ENCODE assay signal across 14 cellular contexts in genomic region chr17:44795421-44795820, GRCh38. TPM values are rescaled to one million over a fixed set of nuclear protein-coding genes. Genes with fewer than 3 reads are reported as not detected.
A peak's percentile ranks its signal among the peaks of the same experiment; 100 is the strongest.
DNase-seq lines count a peak whose midpoint lies in the region; ATAC-seq and TF ChIP-seq lines count a peak whose summit lies in the region.
"Had no signal": no experiment of that assay in that cellular context is flagged by ENCODE, and none has a peak within 500 bp of the region (broad histone marks: within the 10 kb centered on the region; RNA-seq: fewer than 3 reads in every experiment).

No MANE protein-coding gene starts in this region.

- H4K20me1 ChIP-seq in BLaER1 treated with 17β-estradiol and CSF1 and Interleukin-3, amounts not matched to agents 10 nM and 100 nM: no peaks in the 10 kb centered on the region

- TF ChIP-seq CTCF in glutamatergic neuron (IDR thresholded peaks at IDR 0.05; ENCODE audit: partially characterized antibody, unreplicated experiment) (no peak), psoas muscle (IDR thresholded peaks at IDR 0.05) (no peak)

- H3K9ac ChIP-seq in BLaER1 treated with 17β-estradiol and CSF1 and Interleukin-3, amounts not matched to agents 10 nM and 100 nM: peak overlapping the region in 9 of 11 experiments; percentile 60 to 76 (median 70); a peak in 11 of 22 replicates
- no peak overlapping the region for H3K9ac ChIP-seq in SK-N-MC (ENCODE audit: insufficient read length)
- H3K9ac ChIP-seq: KMS-11 had no signal

- H3K27ac Mint-ChIP-seq in glutamatergic neuron (ENCODE audit: unreplicated experiment): peak overlapping the region; percentile 92
- H3K27ac Mint-ChIP-seq: activated CD4-positive, alpha-beta T cell treated with anti-CD3 and anti-CD28 coated beads for 36 hours; activated T-cell treated with anti-CD3 and anti-CD28 coated beads, Interleukin-2, amount 50 U/mL, for 72 hours had no signal

- H3K27me3 Mint-ChIP-seq in glutamatergic neuron (ENCODE audit: unreplicated experiment): peaks cover 9% of the 10 kb centered on the region
- H3K27me3 Mint-ChIP-seq: activated CD4-positive, alpha-beta T cell treated with anti-CD3 and anti-CD28 coated beads for 36 hours had no signal

- H3K4me1 Mint-ChIP-seq in glutamatergic neuron (ENCODE audit: low read depth, unreplicated experiment): peaks cover 33% of the 10 kb centered on the region

- H3K4me3 Mint-ChIP-seq in glutamatergic neuron (ENCODE audit: unreplicated experiment): peak overlapping the region; percentile 12
- H3K4me3 Mint-ChIP-seq: activated CD4-positive, alpha-beta T cell treated with anti-CD3 and anti-CD28 coated beads for 36 hours; activated T-cell treated with anti-CD3 and anti-CD28 coated beads, Interleukin-2, amount 50 U/mL, for 72 hours had no signal

- 77 to 89% (median 78%) methylated on average over 9 of the region's 9 CpGs for WGBS in psoas muscle, 3 donors

- no peak overlapping the region; a peak in 1 of 20 replicates for H3K4me3 ChIP-seq in BLaER1 treated with 17β-estradiol and CSF1 and Interleukin-3, amounts not matched to agents 10 nM and 100 nM
- H3K4me3 ChIP-seq in SK-N-MC (no peak overlapping the region), psoas muscle (no peak overlapping the region)

- no peaks in the 10 kb centered on the region for H3K36me3 Mint-ChIP-seq in glutamatergic neuron (ENCODE audit: unreplicated experiment)

- H3K27me3 ChIP-seq in BLaER1 treated with 17β-estradiol and CSF1 and Interleukin-3, amounts not matched to agents 10 nM and 100 nM: no peaks in the 10 kb centered on the region
- no peaks in the 10 kb centered on the region for H3K27me3 ChIP-seq in psoas muscle (ENCODE audit: insufficient read depth in 3 of 3, low read length in 2 of 3)

- H3K27ac ChIP-seq in BLaER1 treated with 17β-estradiol and CSF1 and Interleukin-3, amounts not matched to agents 10 nM and 100 nM: peak overlapping the region; percentile 35 to 88 (median 78); a peak in 21 of 22 replicates
- H3K27ac ChIP-seq in SK-N-MC (peak overlapping the region; percentile 72; the same call in 1 of the 2 replicates), psoas muscle (peak overlapping the region; percentile 65)
- H3K27ac ChIP-seq: KMS-11 had no signal

- DNase-seq in SK-N-MC (ENCODE audit: low read depth, low spot score): no peak
- no peak for DNase-seq in glutamatergic neuron
- no peak for DNase-seq in psoas muscle
- no peak for DNase-seq in A172 (ENCODE audit: low spot score)
- DNase-seq in activated CD4-positive, CD25-positive, alpha-beta regulatory T cell treated with anti-CD3 and anti-CD28 coated beads, Interleukin-2, amount 50 U/mL, for 72 hours: no peak
- DNase-seq: activated CD4-positive, alpha-beta T cell treated with anti-CD3 and anti-CD28 coated beads for 36 hours; activated T-cell treated with anti-CD3 and anti-CD28 coated beads, Interleukin-2, amount 50 U/mL, for 72 hours; NCI-H1694 treated with DMSO at 0.1 percent for 48 hours had no signal

- intact Hi-C loops in psoas muscle (cut with DNase I): loop anchor here in 1 of 2 donors (5.0 kb wide), 1 partner anchor 37 kb away; the partner anchor contains the start of gene GJC1

- H3K9me3 Mint-ChIP-seq in glutamatergic neuron (ENCODE audit: unreplicated experiment): peaks cover 4% of the 10 kb centered on the region
- H3K9me3 Mint-ChIP-seq: activated T-cell treated with anti-CD3 and anti-CD28 coated beads, Interleukin-2, amount 50 U/mL, for 72 hours had no signal

- H3K36me3 ChIP-seq in BLaER1 treated with 17β-estradiol and CSF1 and Interleukin-3, amounts not matched to agents 10 nM and 100 nM: peaks cover 0 to 27% (median 13%) of the 10 kb centered on the region in 11 experiments; a peak in 10 of 22 replicates
- peaks cover 27% of the 10 kb centered on the region for H3K36me3 ChIP-seq in SK-N-MC (ENCODE audit: insufficient read depth, low read length)
- no peaks in the 10 kb centered on the region for H3K36me3 ChIP-seq in psoas muscle (ENCODE audit: insufficient read depth in 1 of 2, low read depth in 1 of 2)

- H3K4me2 ChIP-seq in BLaER1 treated with 17β-estradiol and CSF1 and Interleukin-3, amounts not matched to agents 10 nM and 100 nM: peak overlapping the region; percentile 73 to 87 (median 82)
- H3K4me2 ChIP-seq: KMS-11 had no signal

- H3K9me3 ChIP-seq in BLaER1 treated with 17β-estradiol and CSF1 and Interleukin-3, amounts not matched to agents 10 nM and 100 nM (replicated peaks in 1 of 11): no peaks in the 10 kb centered on the region
- H3K9me3 ChIP-seq in SK-N-MC (ENCODE audit: low read depth, low read length): no peaks in the 10 kb centered on the region
- H3K9me3 ChIP-seq in psoas muscle: no peaks in the 10 kb centered on the region

- H3K4me1 ChIP-seq in BLaER1 treated with 17β-estradiol and CSF1 and Interleukin-3, amounts not matched to agents 10 nM and 100 nM: peaks cover 29 to 51% (median 45%) of the 10 kb centered on the region in 10 experiments
- peaks cover 10% of the 10 kb centered on the region for H3K4me1 ChIP-seq in psoas muscle

- ATAC-seq in psoas muscle (no peak), HG03039 (IDR thresholded peaks at IDR 0.05; ENCODE audit: unreplicated experiment) (no peak), GM19035 (IDR thresholded peaks at IDR 0.05; ENCODE audit: unreplicated experiment) (no peak)

RNA-seq across cellular contexts. Expression of gene GJC1, which starts 34.7 kb away (rescaled TPM):
- 60.9 TPM for total RNA-seq in glutamatergic neuron (ENCODE audit: unreplicated experiment)
- 1 to 10 TPM; 4.7 to 7.9 (median 5.7) TPM for total RNA-seq in psoas muscle
- 1 to 10 TPM; 2.2 to 2.7 (median 2.5) TPM for polyA plus RNA-seq in psoas muscle
- total RNA-seq in A172 (2014; rRNA removed; shearing (Covaris generic)): 89.1 and 114 TPM in 2 replicates

RNA-seq across cellular contexts. Expression of gene ADAM11, which starts 36.6 kb away (rescaled TPM):
- total RNA-seq in glutamatergic neuron (ENCODE audit: unreplicated experiment): 396 TPM
- total RNA-seq in psoas muscle: under 1 TPM in 2 of 4 donors, not detected in 2; 0.15 to 0.26 TPM
- polyA plus RNA-seq in psoas muscle: under 1 TPM; 0.03 to 0.21 (median 0.05) TPM
- total RNA-seq in A172 (2014; rRNA removed; shearing (Covaris generic)): 2.2 and 2.8 TPM in 2 replicates

RNA-seq across cellular contexts. Expression of gene HIGD1B, which starts 52.3 kb away (rescaled TPM):
- total RNA-seq in glutamatergic neuron (ENCODE audit: unreplicated experiment): 1.1 TPM
- total RNA-seq in psoas muscle: 10 to 100 TPM in 1 of 4 donors, 1 to 10 TPM in 3; 4.6 to 17.9 (median 6.7) TPM
- polyA plus RNA-seq in psoas muscle: 10 to 100 TPM in 2 of 3 donors, 1 to 10 TPM in 1; 10.0 to 14.2 (median 13.1) TPM
- not detected in 2 replicates for total RNA-seq in A172 (2014; rRNA removed; shearing (Covaris generic))
- total RNA-seq: activated CD4-positive, alpha-beta T cell treated with anti-CD3 and anti-CD28 coated beads for 36 hours; activated T-cell treated with anti-CD3 and anti-CD28 coated beads, Interleukin-2, amount 50 U/mL, for 72 hours; epithelial cell of proximal tubule; myocyte had no signal

Comparison
In these comparisons a context has a peak if more than half of its experiments do, and no peak if none do; other contexts are left out.
1. RNA of gene ADAM11, which starts 36.6 kb away (total RNA-seq): 396 TPM in glutamatergic neuron (single experiment); 2.2 to 2.8 TPM in A172 and 0.15 to 0.26 TPM in psoas muscle; every median in the first group is over 100 times any median in the second.
2. Peak in every context shown above with its lines, with median percentiles within 50 percentile points of each other: H3K27ac ChIP-seq.